Comparison of ENCODE assay signal across 8 cellular contexts in genomic region chr5:71757590-71758543, GRCh38. TPM values are rescaled to one million over a fixed set of nuclear protein-coding genes. Genes with fewer than 3 reads are reported as not detected.
DNase-seq lines count a peak whose midpoint lies in the region; ATAC-seq, FAIRE-seq and TF ChIP-seq lines count a peak whose summit lies in the region.

No MANE protein-coding gene starts in this region.

- H3K27ac ChIP-seq in 22Rv1 (peak overlapping the region; percentile 99), muscle layer of duodenum (ENCODE audit: low read length) (no peak overlapping the region), substantia nigra (ENCODE audit: low read depth, low read length, poor library complexity, severe bottlenecking) (no peak overlapping the region)

- no peaks in the 10 kb centered on the region for H3K27me3 ChIP-seq in muscle layer of duodenum (ENCODE audit: low read depth, low read length)

- TF ChIP-seq CTCF in 22Rv1 (IDR thresholded peaks at IDR 0.05) (peak; percentile 92), epithelial cell of esophagus (IDR thresholded peaks at IDR 0.05; ENCODE audit: insufficient read depth, low read depth, low read length, missing control alignments) (peak; percentile 92)

- no peak for TF ChIP-seq POLR2A in GM12891 (IDR thresholded peaks at IDR 0.05; ENCODE audit: low read depth, low read length)

- peak; percentile 69 for ATAC-seq in HG02973 (IDR thresholded peaks at IDR 0.05; ENCODE audit: unreplicated experiment)

- DNase-seq in GM12891 (ENCODE audit: insufficient read length, low spot score) (no peak), NCI-H446 treated with DMSO at 0.1 percent for 48 hours (lab: John Stamatoyannopoulos, UW) (peak; percentile 38), epithelial cell of esophagus (ENCODE audit: low read depth) (peak; percentile 74), substantia nigra (lab: John Stamatoyannopoulos, UW) (peak in 35 of 49 donors; percentile 2 to 59 (median 29))
- peak; percentile 66 for DNase-seq in activated CD8-positive, alpha-beta memory T cell treated with anti-CD3 and anti-CD28 coated beads for 24 hours

- H3K4me1 ChIP-seq in muscle layer of duodenum (ENCODE audit: control insufficient read depth in 1 of 2, insufficient read depth in 2 of 2, low read length in 2 of 2), result no peaks in the 10 kb centered on the region

- no peaks in the 10 kb centered on the region for H3K36me3 ChIP-seq in muscle layer of duodenum (ENCODE audit: control insufficient read depth in 1 of 2, insufficient read depth in 2 of 2, low read length in 2 of 2)

- no peak overlapping the region for H3K4me3 ChIP-seq in epithelial cell of esophagus (ENCODE audit: low read length)
- peak overlapping the region; percentile 37 to 41 for H3K4me3 ChIP-seq in muscle layer of duodenum (ENCODE audit: low read depth in 1 of 2, low read length in 2 of 2)

- peak; percentile 84 for FAIRE-seq in GM12891 (lab: Jason Lieb, UNC)

- H3K9me3 ChIP-seq in muscle layer of duodenum (ENCODE audit: control insufficient read depth in 1 of 2, low read length in 2 of 2), result no peaks in the 10 kb centered on the region

TF ChIP-seq in GM12891, 5 proteins besides CTCF, POLR2A, EP300 and RAD21:
- no peak for TF ChIP-seq PAX5 (IDR thresholded peaks at IDR 0.05; ENCODE audit: insufficient read depth, low read length, severe bottlenecking)
- no peak for TF ChIP-seq TAF1 (IDR thresholded peaks at IDR 0.05; ENCODE audit: low read depth, low read length)

RNA-seq across cellular contexts. Expression of gene CARTPT, which starts 38.8 kb away (rescaled TPM):
- not detected for polyA plus RNA-seq in GM12891 (2012; ENCODE audit: low read depth, missing spikeins)
